Comparison of ENCODE assay signal across 2 cellular contexts in genomic region chr3:159216295-159216694, GRCh38.
TF ChIP-seq lines count a peak whose summit lies in the region.

No MANE protein-coding gene starts in this region.

TF ChIP-seq in SK-N-SH, 30 proteins besides CTCF, POLR2A, EP300 and RAD21 (continued from another document):
- no peak for TF ChIP-seq IRF3 (IDR thresholded peaks at IDR 0.05; ENCODE audit: low read depth, low read length)
- TF ChIP-seq RFX5 (IDR thresholded peaks at IDR 0.05; ENCODE audit: low read length), result no peak
- no peak for TF ChIP-seq USF1 (IDR thresholded peaks at IDR 0.05; ENCODE audit: borderline replicate concordance, low read depth)
- no peak for TF ChIP-seq MAX (IDR thresholded peaks at IDR 0.05; ENCODE audit: low read depth)
- TF ChIP-seq NRF1 (IDR thresholded peaks at IDR 0.05; ENCODE audit: low read depth, low read length), result no peak
- TF ChIP-seq TEAD4 (IDR thresholded peaks at IDR 0.05; ENCODE audit: borderline replicate concordance, insufficient read depth), result no peak
- TF ChIP-seq POLR2AphosphoS5 (IDR thresholded peaks at IDR 0.05; ENCODE audit: low read depth, low read length), result no peak
- TF ChIP-seq FOXM1 (IDR thresholded peaks at IDR 0.05; ENCODE audit: low read depth), result no peak
- no peak for TF ChIP-seq JUND (IDR thresholded peaks at IDR 0.05)
- TF ChIP-seq MEF2A (IDR thresholded peaks at IDR 0.05; ENCODE audit: borderline replicate concordance, low read depth), result no peak
- no peak for TF ChIP-seq GABPA (IDR thresholded peaks at IDR 0.05; ENCODE audit: low read depth)
- no peak for TF ChIP-seq FOSL2 (IDR thresholded peaks at IDR 0.05; ENCODE audit: borderline replicate concordance, low read depth)
- no peak for TF ChIP-seq PBX3 (IDR thresholded peaks at IDR 0.05)
- 0 out of 2 replicates have a peak, but pooled peaks have one; percentile 16 for TF ChIP-seq FOXJ3 (CRISPR knock-in tag; IDR thresholded peaks at IDR 0.05)
- no peak for TF ChIP-seq SIN3A (IDR thresholded peaks at IDR 0.05; ENCODE audit: borderline replicate concordance, low read depth, low read length)
- no peak for TF ChIP-seq YY1 (IDR thresholded peaks at IDR 0.05; ENCODE audit: low read depth)
- no peak for TF ChIP-seq TAF1 (IDR thresholded peaks at IDR 0.05; ENCODE audit: borderline replicate concordance, low read depth, low read length)
- peak; percentile 86 for TF ChIP-seq RCOR1 (IDR thresholded peaks at IDR 0.05; ENCODE audit: low read length)
- TF ChIP-seq TCF12 (IDR thresholded peaks at IDR 0.05), result no peak
- TF ChIP-seq USF2 (IDR thresholded peaks at IDR 0.05; ENCODE audit: borderline replicate concordance, low read depth, low read length), result no peak
- TF ChIP-seq GATA2 (CRISPR knock-in tag; IDR thresholded peaks at IDR 0.05), result peak; percentile 85

TF ChIP-seq in SK-N-SH treated with all-trans-retinoic acid at 6 μM for 48 hours, 23 proteins besides CTCF, POLR2A, EP300 and RAD21 (continued from another document):
- TF ChIP-seq TSHZ2 (CRISPR knock-in tag; IDR thresholded peaks at IDR 0.05) (no peak), PPARA (CRISPR knock-in tag; IDR thresholded peaks at IDR 0.05; ENCODE audit: borderline replicate concordance) (no peak), ISL1 (CRISPR knock-in tag; IDR thresholded peaks at IDR 0.05) (no peak), CSRNP3 (CRISPR knock-in tag; IDR thresholded peaks at IDR 0.05) (no peak)
TF ChIP-seq in SK-N-SH treated with all-trans-retinoic acid at 6 μM for 48 hours: peak in this region for 0.
